13 cellular contexts compared by ENCODE assay signal in the genomic region with DNA sequence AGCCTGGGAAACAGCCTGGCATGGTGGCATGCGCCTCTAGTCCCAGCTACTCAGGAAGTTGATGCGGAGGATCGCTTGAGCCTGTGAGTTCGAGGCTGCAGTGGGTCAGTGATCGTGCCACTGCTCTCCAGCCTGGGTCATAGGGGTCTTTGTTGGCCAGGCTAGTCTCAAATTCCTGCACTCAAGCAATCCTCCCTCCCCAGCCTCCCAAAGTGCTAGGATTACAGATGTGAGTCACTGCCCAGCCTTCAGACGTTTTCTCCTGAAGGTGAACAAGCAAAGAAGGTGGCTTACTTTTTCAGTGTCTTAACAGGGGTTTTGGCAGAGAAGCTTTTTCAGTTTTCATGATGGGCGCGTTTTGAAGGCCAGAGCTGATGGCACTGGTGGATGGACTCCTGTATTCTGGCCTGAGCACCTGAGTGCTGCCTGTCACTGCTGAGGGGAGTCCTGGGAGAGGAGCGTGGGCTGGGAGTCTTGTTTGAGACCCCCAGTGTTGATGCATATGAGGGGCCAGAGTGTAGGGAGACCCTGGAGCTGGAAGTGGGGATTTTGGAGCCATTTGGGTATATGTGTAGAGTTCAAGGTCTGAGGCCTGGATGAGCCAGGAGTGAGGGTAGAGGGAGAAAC. TPM values are rescaled to one million over a fixed set of nuclear protein-coding genes. Genes with fewer than 3 reads are reported as not detected.
DNase-seq lines count a peak whose midpoint lies in the region; ATAC-seq and TF ChIP-seq lines count a peak whose summit lies in the region.
"Had no signal": no experiment of that assay in that cellular context is flagged by ENCODE, and none has a peak within 500 bp of the region (broad histone marks: within the 10 kb centered on the region; RNA-seq: fewer than 3 reads in every experiment).

No MANE protein-coding gene starts in this region.

- no peak overlapping the region for H3K4me3 Mint-ChIP-seq in activated CD4-positive, alpha-beta T cell treated with anti-CD3 and anti-CD28 coated beads, Interleukin-2, amount 10 ng/mL, durations not matched to agents 24 days and 14 days
- H3K4me3 Mint-ChIP-seq in endothelial cell (ENCODE audit: unreplicated experiment), result no peak overlapping the region
- no peak overlapping the region for H3K4me3 Mint-ChIP-seq in stimulated activated effector memory CD8-positive, alpha-beta T cell treated with anti-CD3 and anti-CD28 coated beads, Interleukin-12 subunit alpha, Interleukin-12 subunit beta, amount 100 ng/mL, for 72 hours

- no peak for TF ChIP-seq CTCF in endothelial cell (IDR thresholded peaks at IDR 0.05; ENCODE audit: unreplicated experiment)

- H3K36me3 Mint-ChIP-seq in activated CD4-positive, alpha-beta T cell treated with anti-CD3 and anti-CD28 coated beads, Interleukin-2, amount 10 ng/mL, durations not matched to agents 24 days and 14 days (ENCODE audit: low read depth), result peaks cover 7% of the 10 kb centered on the region
- peaks cover 12% of the 10 kb centered on the region for H3K36me3 Mint-ChIP-seq in endothelial cell (ENCODE audit: low read depth, unreplicated experiment)
- peaks cover 37% of the 10 kb centered on the region for H3K36me3 Mint-ChIP-seq in stimulated activated effector memory CD8-positive, alpha-beta T cell treated with anti-CD3 and anti-CD28 coated beads, Interleukin-12 subunit alpha, Interleukin-12 subunit beta, amount 100 ng/mL, for 72 hours

- no peaks in the 10 kb centered on the region for H3K9me3 Mint-ChIP-seq in activated CD4-positive, alpha-beta T cell treated with anti-CD3 and anti-CD28 coated beads, Interleukin-2, amount 10 ng/mL, durations not matched to agents 24 days and 14 days
- no peaks in the 10 kb centered on the region for H3K9me3 Mint-ChIP-seq in endothelial cell (ENCODE audit: unreplicated experiment)
- H3K9me3 Mint-ChIP-seq in stimulated activated effector memory CD8-positive, alpha-beta T cell treated with anti-CD3 and anti-CD28 coated beads, Interleukin-12 subunit alpha, Interleukin-12 subunit beta, amount 100 ng/mL, for 72 hours, result no peaks in the 10 kb centered on the region

- ATAC-seq in SK-N-SH treated with all-trans-retinoic acid at 6 μM for 48 hours (peak; percentile 42), GM18511 (IDR thresholded peaks at IDR 0.05; ENCODE audit: unreplicated experiment) (no peak), GM18858 (IDR thresholded peaks at IDR 0.05; ENCODE audit: unreplicated experiment) (no peak)
- no peak for ATAC-seq in stimulated activated effector memory CD8-positive, alpha-beta T cell treated with anti-CD3 and anti-CD28 coated beads, Interleukin-12 subunit alpha, Interleukin-12 subunit beta, amount 100 ng/mL, for 72 hours

- DNase-seq in activated CD4-positive, alpha-beta T cell treated with anti-CD3 and anti-CD28 coated beads, Interleukin-2, amount 10 ng/mL, durations not matched to agents 24 days and 14 days, result no peak
- no peak for DNase-seq in activated CD4-positive, alpha-beta T cell treated with anti-CD3 and anti-CD28 coated beads, Interleukin-2, amount 50 U/mL, for 48 hours
- DNase-seq in endothelial cell (ENCODE audit: low spot score) (no peak), MV-4-11 (lab: John Stamatoyannopoulos, UW) (no peak)
- DNase-seq in stimulated activated effector memory CD8-positive, alpha-beta T cell treated with anti-CD3 and anti-CD28 coated beads, Interleukin-12 subunit alpha, Interleukin-12 subunit beta, amount 100 ng/mL, for 72 hours (ENCODE audit: low spot score in 2 of 2), result no peak
- DNase-seq: activated naive CD4-positive, alpha-beta T cell treated with anti-CD3 and anti-CD28 coated beads, Interleukin-2, amount 50 U/mL, for 16 hours; cerebellar nuclear complex; COR-L47; NCI-H2029; NCI-H524 treated with DMSO at 0.1 percent for 48 hours had no signal

- peak overlapping the region; percentile 2 for H3K27ac Mint-ChIP-seq in activated CD4-positive, alpha-beta T cell treated with anti-CD3 and anti-CD28 coated beads, Interleukin-2, amount 10 ng/mL, durations not matched to agents 24 days and 14 days
- H3K27ac Mint-ChIP-seq in endothelial cell (ENCODE audit: unreplicated experiment), result peak overlapping the region; percentile 65
- peak overlapping the region; percentile 75 for H3K27ac Mint-ChIP-seq in stimulated activated effector memory CD8-positive, alpha-beta T cell treated with anti-CD3 and anti-CD28 coated beads, Interleukin-12 subunit alpha, Interleukin-12 subunit beta, amount 100 ng/mL, for 72 hours

- peaks cover 6% of the 10 kb centered on the region for H3K4me1 Mint-ChIP-seq in activated CD4-positive, alpha-beta T cell treated with anti-CD3 and anti-CD28 coated beads, Interleukin-2, amount 10 ng/mL, durations not matched to agents 24 days and 14 days
- H3K4me1 Mint-ChIP-seq in endothelial cell (ENCODE audit: unreplicated experiment), result peaks cover 6% of the 10 kb centered on the region
- H3K4me1 Mint-ChIP-seq in stimulated activated effector memory CD8-positive, alpha-beta T cell treated with anti-CD3 and anti-CD28 coated beads, Interleukin-12 subunit alpha, Interleukin-12 subunit beta, amount 100 ng/mL, for 72 hours, result peaks cover 40% of the 10 kb centered on the region

- intact Hi-C loops in activated CD4-positive, alpha-beta T cell treated with anti-CD3 and anti-CD28 coated beads, Interleukin-2, amount 10 ng/mL, durations not matched to agents 24 days and 14 days (cut with micrococcal nuclease), result no loop called here

- no peaks in the 10 kb centered on the region for H3K27me3 Mint-ChIP-seq in activated CD4-positive, alpha-beta T cell treated with anti-CD3 and anti-CD28 coated beads, Interleukin-2, amount 10 ng/mL, durations not matched to agents 24 days and 14 days
- H3K27me3 Mint-ChIP-seq in endothelial cell (ENCODE audit: unreplicated experiment), result peaks cover 6% of the 10 kb centered on the region

TF ChIP-seq in SK-N-SH treated with all-trans-retinoic acid at 6 μM for 48 hours, 23 proteins besides CTCF, POLR2A, EP300 and RAD21:
- no peak for TF ChIP-seq RARB (CRISPR knock-in tag; IDR thresholded peaks at IDR 0.05)
- no peak for TF ChIP-seq PPARA (CRISPR knock-in tag; IDR thresholded peaks at IDR 0.05; ENCODE audit: borderline replicate concordance)
- no peak for TF ChIP-seq ARNTL (CRISPR knock-in tag; IDR thresholded peaks at IDR 0.05; ENCODE audit: borderline replicate concordance, low read depth)
- no peak for TF ChIP-seq ESRRG (CRISPR knock-in tag; IDR thresholded peaks at IDR 0.05)
- no peak for TF ChIP-seq ISL1 (CRISPR knock-in tag; IDR thresholded peaks at IDR 0.05)
- TF ChIP-seq, protein P1, sequence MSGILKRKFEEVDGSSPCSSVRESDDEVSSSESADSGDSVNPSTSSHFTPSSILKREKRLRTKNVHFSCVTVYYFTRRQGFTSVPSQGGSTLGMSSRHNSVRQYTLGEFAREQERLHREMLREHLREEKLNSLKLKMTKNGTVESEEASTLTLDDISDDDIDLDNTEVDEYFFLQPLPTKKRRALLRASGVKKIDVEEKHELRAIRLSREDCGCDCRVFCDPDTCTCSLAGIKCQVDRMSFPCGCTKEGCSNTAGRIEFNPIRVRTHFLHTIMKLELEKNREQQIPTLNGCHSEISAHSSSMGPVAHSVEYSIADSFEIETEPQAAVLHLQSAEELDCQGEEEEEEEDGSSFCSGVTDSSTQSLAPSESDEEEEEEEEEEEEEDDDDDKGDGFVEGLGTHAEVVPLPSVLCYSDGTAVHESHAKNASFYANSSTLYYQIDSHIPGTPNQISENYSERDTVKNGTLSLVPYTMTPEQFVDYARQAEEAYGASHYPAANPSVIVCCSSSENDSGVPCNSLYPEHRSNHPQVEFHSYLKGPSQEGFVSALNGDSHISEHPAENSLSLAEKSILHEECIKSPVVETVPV (CRISPR knock-in tag; IDR thresholded peaks at IDR 0.05), result no peak

RNA-seq across cellular contexts. Expression of a gene that starts 41.4 kb away (rescaled TPM):
- total RNA-seq in activated CD4-positive, alpha-beta T cell treated with anti-CD3 and anti-CD28 coated beads, Interleukin-2, amount 10 ng/mL, durations not matched to agents 24 days and 14 days, result 92.6 and 97.4 TPM in 2 replicates
- total RNA-seq in endothelial cell (ENCODE audit: unreplicated experiment), result 64.3 TPM

Comparison
In these comparisons a context has a peak if more than half of its experiments do, and no peak if none do; other contexts are left out.
1. H3K27ac Mint-ChIP-seq: peak in every context shown above with its lines; median percentile 75 in stimulated activated effector memory CD8-positive, alpha-beta T cell treated with anti-CD3 and anti-CD28 coated beads, Interleukin-12 subunit alpha, Interleukin-12 subunit beta, amount 100 ng/mL, for 72 hours; 65 in endothelial cell; 2 in activated CD4-positive, alpha-beta T cell treated with anti-CD3 and anti-CD28 coated beads, Interleukin-2, amount 10 ng/mL, durations not matched to agents 24 days and 14 days.